In genomic region chr16:57184113-57184512, GRCh38 we compare ENCODE assay signal across 13 cellular contexts. TPM values are rescaled to one million over a fixed set of nuclear protein-coding genes. Genes with fewer than 3 reads are reported as not detected.
DNase-seq lines count a peak whose midpoint lies in the region; ATAC-seq and TF ChIP-seq lines count a peak whose summit lies in the region.
"Had no signal": no experiment of that assay in that cellular context is flagged by ENCODE, and none has a peak within 500 bp of the region (broad histone marks: within the 10 kb centered on the region; RNA-seq: fewer than 3 reads in every experiment).

No MANE protein-coding gene starts in this region.

- H3K9me3 ChIP-seq in PC-9 (ENCODE audit: insufficient read depth, low read depth) = no peaks in the 10 kb centered on the region
- no peaks in the 10 kb centered on the region for H3K9me3 ChIP-seq in endodermal cell (ENCODE audit: control insufficient read depth, low read length)
- H3K9me3 ChIP-seq: suprapubic skin had no signal

- H2AFZ ChIP-seq in PC-9 = no peak overlapping the region

- no peaks in the 10 kb centered on the region for H3K9me2 ChIP-seq in PC-9 (ENCODE audit: insufficient read depth)

- H3K27ac ChIP-seq in PC-9 (no peak overlapping the region), endodermal cell (ENCODE audit: low read depth, low read length) (no peak overlapping the region)
- H3K27ac ChIP-seq: cardiac muscle cell, suprapubic skin had no signal

- peaks cover 40% of the 10 kb centered on the region for H3K4me1 Mint-ChIP-seq in activated naive CD4-positive, alpha-beta T cell treated with anti-CD3 and anti-CD28 coated beads, Interleukin-2, amount 10 ng/mL, durations not matched to agents 7 days and 5 days
- H3K4me1 Mint-ChIP-seq in endodermal cell = peaks cover 23% of the 10 kb centered on the region
- H3K4me1 Mint-ChIP-seq in stimulated activated effector memory CD8-positive, alpha-beta T cell treated with anti-CD3 and anti-CD28 coated beads, Interleukin-12 subunit alpha, Interleukin-12 subunit beta, amount 100 ng/mL, for 72 hours = peaks cover 36% of the 10 kb centered on the region

- POLR2A ChIA-PET in PC-9 (lab: Charles Lee; ENCODE audit: unreplicated experiment) = interaction anchor here (0.6 kb wide), 1 partner anchor 64 kb away, joined by 6 read pairs; no protein-coding TSS in a partner anchor

- no peaks in the 10 kb centered on the region for H3F3A ChIP-seq in PC-9 (ENCODE audit: insufficient read depth, low read depth)

- H3K4me1 ChIP-seq in PC-9 (replicated peaks; ENCODE audit: insufficient read depth) (peaks cover 29% of the 10 kb centered on the region), endodermal cell (ENCODE audit: control insufficient read depth, insufficient read depth, low read length) (peaks cover 7% of the 10 kb centered on the region)

- H3K36me3 ChIP-seq in PC-9 (ENCODE audit: low read depth) = 0 out of 2 replicates have a peak, but pooled peaks cover 4% of the 10 kb centered on the region
- peaks cover 2% of the 10 kb centered on the region for H3K36me3 ChIP-seq in endodermal cell (ENCODE audit: control insufficient read depth, insufficient read depth, low read length)
- H3K36me3 ChIP-seq: cardiac muscle cell, suprapubic skin had no signal

- CTCF ChIA-PET in activated naive CD4-positive, alpha-beta T cell treated with anti-CD3 and anti-CD28 coated beads, Interleukin-2, amount 10 ng/mL, durations not matched to agents 7 days and 5 days (lab: Charles Lee) = no interaction called here
- CTCF ChIA-PET in PC-9 (lab: Charles Lee) = no interaction called here

- BruUV-seq in PC-9 (replicated peaks; lab: Mats Ljungman, UMichigan) = no TSS peak

- TF ChIP-seq POLR2A in lower leg skin (IDR thresholded peaks at IDR 0.05) = no peak

- peaks cover 10% of the 10 kb centered on the region; the same call in 1 of the 2 replicates for H4K20me1 ChIP-seq in PC-9 (ENCODE audit: insufficient read depth)

- no peak overlapping the region for H3K27ac Mint-ChIP-seq in activated naive CD4-positive, alpha-beta T cell treated with anti-CD3 and anti-CD28 coated beads, Interleukin-2, amount 10 ng/mL, durations not matched to agents 7 days and 5 days
- peak overlapping the region in 1 of 2 donors; percentile 97 for H3K27ac Mint-ChIP-seq in activated naive CD4-positive, alpha-beta T cell treated with anti-CD3 and anti-CD28 coated beads, Interleukin-2, amount 50 U/mL, for 72 hours
- H3K27ac Mint-ChIP-seq in endodermal cell = no peak overlapping the region
- peak overlapping the region; percentile 42 for H3K27ac Mint-ChIP-seq in stimulated activated effector memory CD8-positive, alpha-beta T cell treated with anti-CD3 and anti-CD28 coated beads, Interleukin-12 subunit alpha, Interleukin-12 subunit beta, amount 100 ng/mL, for 72 hours

- H3K9ac ChIP-seq in endodermal cell (ENCODE audit: extremely low read depth, low read length, poor library complexity, severe bottlenecking) = no peak overlapping the region

- H3K27me3 Mint-ChIP-seq in activated naive CD4-positive, alpha-beta T cell treated with anti-CD3 and anti-CD28 coated beads, Interleukin-2, amount 10 ng/mL, durations not matched to agents 7 days and 5 days = peaks cover 4% of the 10 kb centered on the region
- peaks cover 28% of the 10 kb centered on the region for H3K27me3 Mint-ChIP-seq in endodermal cell (ENCODE audit: insufficient read depth)

- TF ChIP-seq CTCF in PC-9 (conservative IDR thresholded peaks at IDR 0.05) (no peak), endodermal cell (conservative IDR thresholded peaks at IDR 0.05) (no peak), lower leg skin (IDR thresholded peaks at IDR 0.05) (no peak)

- peak overlapping the region; percentile 86 for H3K4me3 ChIP-seq in PC-9
- peak overlapping the region; percentile 95 for H3K4me3 ChIP-seq in endodermal cell (ENCODE audit: low read length)
- H3K4me3 ChIP-seq in lower leg skin (ENCODE audit: low read depth, poor library complexity, severe bottlenecking) = no peak overlapping the region

- no peak for DNase-seq in activated naive CD4-positive, alpha-beta T cell treated with anti-CD3 and anti-CD28 coated beads, Interleukin-2, amount 10 ng/mL, durations not matched to agents 7 days and 5 days
- no peak for DNase-seq in activated naive CD4-positive, alpha-beta T cell treated with anti-CD3 and anti-CD28 coated beads, Interleukin-2, amount 50 U/mL, for 72 hours (ENCODE audit: low spot score in 2 of 2)
- no peak for DNase-seq in PC-9
- no peak for DNase-seq in endodermal cell
- no peak for DNase-seq in stimulated activated effector memory CD8-positive, alpha-beta T cell treated with anti-CD3 and anti-CD28 coated beads, Interleukin-12 subunit alpha, Interleukin-12 subunit beta, amount 100 ng/mL, for 72 hours (ENCODE audit: low spot score in 2 of 2)
- DNase-seq in cerebellar nuclear complex (lab: John Stamatoyannopoulos, UW) = no peak
- no peak for DNase-seq in lower leg skin (ENCODE audit: low spot score in 2 of 2)
- DNase-seq: NCI-H1105; NCI-H69; stimulated activated CD4-positive, alpha-beta T cell treated with anti-CD3 and anti-CD28 coated beads, Interleukin-4, amount 100 ng/mL, for 4 hours had no signal

- H3K79me2 ChIP-seq in PC-9 (ENCODE audit: low read depth) = peaks cover 92% of the 10 kb centered on the region

- H3K9me3 Mint-ChIP-seq in activated naive CD4-positive, alpha-beta T cell treated with anti-CD3 and anti-CD28 coated beads, Interleukin-2, amount 10 ng/mL, durations not matched to agents 7 days and 5 days = no peaks in the 10 kb centered on the region
- H3K9me3 Mint-ChIP-seq in activated naive CD4-positive, alpha-beta T cell treated with anti-CD3 and anti-CD28 coated beads, Interleukin-2, amount 50 U/mL, for 72 hours = no peaks in the 10 kb centered on the region
- no peaks in the 10 kb centered on the region for H3K9me3 Mint-ChIP-seq in endodermal cell
- H3K9me3 Mint-ChIP-seq in stimulated activated effector memory CD8-positive, alpha-beta T cell treated with anti-CD3 and anti-CD28 coated beads, Interleukin-12 subunit alpha, Interleukin-12 subunit beta, amount 100 ng/mL, for 72 hours = no peaks in the 10 kb centered on the region

- H3K27me3 ChIP-seq in PC-9 (ENCODE audit: insufficient read depth, low read depth) = no peaks in the 10 kb centered on the region
- H3K27me3 ChIP-seq in endodermal cell (ENCODE audit: control insufficient read depth, insufficient read depth, low read length, poor library complexity, severe bottlenecking) = no peaks in the 10 kb centered on the region
- H3K27me3 ChIP-seq: cardiac muscle cell, suprapubic skin had no signal

- WGBS in endodermal cell (ENCODE audit: insufficient coverage in 1 of 2, insufficient read length in 1 of 2), 2 experiments = 93 to 100% methylated on average over 2 to 3 of the region's 4 CpGs
- WGBS in lower leg skin, 2 donors = 92 to 94% methylated on average over 4 of the region's 4 CpGs

- peak overlapping the region; percentile 95 for H3K4me2 ChIP-seq in PC-9

- intact Hi-C loops in PC-9 (cut with micrococcal nuclease; ENCODE audit: unreplicated experiment) (no loop called here), lower leg skin (cut with DNase I; ENCODE audit: low total_unique reads) (no loop called here)

- H3K4me3 Mint-ChIP-seq in activated naive CD4-positive, alpha-beta T cell treated with anti-CD3 and anti-CD28 coated beads, Interleukin-2, amount 10 ng/mL, durations not matched to agents 7 days and 5 days = peak overlapping the region; percentile 99
- peak overlapping the region; percentile 99 for H3K4me3 Mint-ChIP-seq in endodermal cell
- peak overlapping the region; percentile 99 for H3K4me3 Mint-ChIP-seq in stimulated activated effector memory CD8-positive, alpha-beta T cell treated with anti-CD3 and anti-CD28 coated beads, Interleukin-12 subunit alpha, Interleukin-12 subunit beta, amount 100 ng/mL, for 72 hours

- peaks cover 18% of the 10 kb centered on the region for H3K36me3 Mint-ChIP-seq in activated naive CD4-positive, alpha-beta T cell treated with anti-CD3 and anti-CD28 coated beads, Interleukin-2, amount 10 ng/mL, durations not matched to agents 7 days and 5 days
- H3K36me3 Mint-ChIP-seq in activated naive CD4-positive, alpha-beta T cell treated with anti-CD3 and anti-CD28 coated beads, Interleukin-2, amount 50 U/mL, for 72 hours = peaks cover 24 to 27% of the 10 kb centered on the region in 2 donors
- peaks cover 3% of the 10 kb centered on the region for H3K36me3 Mint-ChIP-seq in endodermal cell (ENCODE audit: low read depth)
- peaks cover 23% of the 10 kb centered on the region for H3K36me3 Mint-ChIP-seq in stimulated activated effector memory CD8-positive, alpha-beta T cell treated with anti-CD3 and anti-CD28 coated beads, Interleukin-12 subunit alpha, Interleukin-12 subunit beta, amount 100 ng/mL, for 72 hours

- ATAC-seq in activated naive CD4-positive, alpha-beta T cell treated with anti-CD3 and anti-CD28 coated beads, Interleukin-2, amount 50 U/mL, for 72 hours = no peak
- ATAC-seq in stimulated activated effector memory CD8-positive, alpha-beta T cell treated with anti-CD3 and anti-CD28 coated beads, Interleukin-12 subunit alpha, Interleukin-12 subunit beta, amount 100 ng/mL, for 72 hours = no peak
- no peak for ATAC-seq in esophagus mucosa

RNA-seq across cellular contexts. Expression of gene PSME3IP1, which starts 1.7 kb away (rescaled TPM):
- total RNA-seq in activated naive CD4-positive, alpha-beta T cell treated with anti-CD3 and anti-CD28 coated beads, Interleukin-2, amount 50 U/mL, for 72 hours = 100 to 1,000 TPM; 113 to 115 TPM
- total RNA-seq in PC-9 (2021) = 92.4 and 121 TPM in 2 replicates
- 100 to 1,000 TPM in 1 of 2 donors, 10 to 100 TPM in 1; 94.2 to 102 TPM for total RNA-seq in endodermal cell
- polyA plus RNA-seq in endodermal cell (2013, experiment 1 of 2) = 107 TPM
- 106 TPM for polyA plus RNA-seq in endodermal cell (2013, experiment 2 of 2)
- 63.1 TPM for total RNA-seq in esophagus mucosa
- total RNA-seq in lower leg skin = 10 to 100 TPM; 38.8 to 68.9 (median 64.9) TPM

RNA-seq across cellular contexts. Expression of gene RSPRY1, which starts 2.0 kb away (rescaled TPM):
- 10 to 100 TPM; 37.2 to 38.6 TPM for total RNA-seq in activated naive CD4-positive, alpha-beta T cell treated with anti-CD3 and anti-CD28 coated beads, Interleukin-2, amount 50 U/mL, for 72 hours
- 26.2 and 26.3 TPM in 2 replicates for total RNA-seq in PC-9 (2021)
- total RNA-seq in endodermal cell = 10 to 100 TPM; 40.3 to 46.5 TPM
- polyA plus RNA-seq in endodermal cell (2013, experiment 1 of 2) = 42.0 TPM
- polyA plus RNA-seq in endodermal cell (2013, experiment 2 of 2) = 38.2 TPM
- total RNA-seq in esophagus mucosa = 20.4 TPM
- total RNA-seq in lower leg skin = 10 to 100 TPM; 23.8 to 31.2 (median 26.8) TPM
